ENCODE assay signal across 1 cellular context in the genomic region with DNA sequence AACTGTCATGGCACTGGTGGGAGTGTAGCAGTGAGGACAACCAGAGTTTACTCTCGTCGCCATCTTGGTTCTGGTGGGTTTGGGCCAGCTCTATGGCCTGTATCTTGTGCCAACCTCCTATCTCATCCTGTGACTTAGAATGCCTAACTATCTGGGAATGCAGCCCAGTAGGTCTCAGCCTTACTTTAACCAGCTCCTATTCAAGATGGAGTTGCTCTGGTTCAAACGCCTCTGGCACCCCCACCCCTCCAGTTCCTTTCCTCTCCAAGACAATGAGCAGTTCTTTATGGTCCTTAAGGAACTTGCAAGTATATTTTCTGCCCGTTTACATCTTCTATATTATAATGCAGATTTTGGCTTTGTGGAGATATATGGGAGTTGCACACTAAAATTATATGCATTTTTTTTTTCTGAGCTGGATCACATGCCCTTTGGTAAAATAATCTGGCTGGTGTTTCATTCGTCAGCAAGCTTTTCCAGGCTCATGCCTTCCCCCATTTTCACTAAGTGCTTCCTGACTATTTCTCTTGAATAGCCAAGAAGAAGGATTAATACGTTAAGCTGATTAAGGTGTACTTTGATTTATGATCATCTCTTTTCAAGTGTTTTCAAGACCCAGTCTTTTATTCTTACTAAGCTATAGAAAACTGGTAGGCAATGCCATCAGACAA.
TF ChIP-seq lines count a peak whose summit lies in the region.

No MANE protein-coding gene starts in this region.

TF ChIP-seq in K562, 482 proteins besides CTCF, POLR2A, EP300 and RAD21 (continued from another document and continues in another):
- TF ChIP-seq ZHX1 (conservative IDR thresholded peaks at IDR 0.05; ENCODE audit: low read length): no peak
- TF ChIP-seq, protein P1, sequence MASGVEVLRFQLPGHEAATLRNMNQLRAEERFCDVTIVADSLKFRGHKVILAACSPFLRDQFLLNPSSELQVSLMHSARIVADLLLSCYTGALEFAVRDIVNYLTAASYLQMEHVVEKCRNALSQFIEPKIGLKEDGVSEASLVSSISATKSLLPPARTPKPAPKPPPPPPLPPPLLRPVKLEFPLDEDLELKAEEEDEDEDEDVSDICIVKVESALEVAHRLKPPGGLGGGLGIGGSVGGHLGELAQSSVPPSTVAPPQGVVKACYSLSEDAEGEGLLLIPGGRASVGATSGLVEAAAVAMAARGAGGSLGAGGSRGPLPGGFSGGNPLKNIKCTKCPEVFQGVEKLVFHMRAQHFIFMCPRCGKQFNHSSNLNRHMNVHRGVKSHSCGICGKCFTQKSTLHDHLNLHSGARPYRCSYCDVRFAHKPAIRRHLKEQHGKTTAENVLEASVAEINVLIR (CRISPR knock-in tag; IDR thresholded peaks at IDR 0.05): peak; percentile 66; the same call in 1 of the 2 replicates
- no peak for TF ChIP-seq MYC (IDR thresholded peaks at IDR 0.05; ENCODE audit: low read depth, low read length)
- TF ChIP-seq MYC (CRISPR knock-in tag; IDR thresholded peaks at IDR 0.05; ENCODE audit: borderline replicate concordance, low read depth): 0 out of 2 replicates have a peak, but pooled peaks have one; percentile 43
- peak; percentile 89; the same call in 1 of the 2 replicates for TF ChIP-seq MECOM (CRISPR knock-in tag; IDR thresholded peaks at IDR 0.05)
- peak; percentile 40; the same call in 1 of the 2 replicates for TF ChIP-seq ZNF197 (CRISPR knock-in tag; IDR thresholded peaks at IDR 0.05; ENCODE audit: low read depth)
- no peak for TF ChIP-seq DNMT1 (IDR thresholded peaks at IDR 0.05)
- TF ChIP-seq, protein P2, sequence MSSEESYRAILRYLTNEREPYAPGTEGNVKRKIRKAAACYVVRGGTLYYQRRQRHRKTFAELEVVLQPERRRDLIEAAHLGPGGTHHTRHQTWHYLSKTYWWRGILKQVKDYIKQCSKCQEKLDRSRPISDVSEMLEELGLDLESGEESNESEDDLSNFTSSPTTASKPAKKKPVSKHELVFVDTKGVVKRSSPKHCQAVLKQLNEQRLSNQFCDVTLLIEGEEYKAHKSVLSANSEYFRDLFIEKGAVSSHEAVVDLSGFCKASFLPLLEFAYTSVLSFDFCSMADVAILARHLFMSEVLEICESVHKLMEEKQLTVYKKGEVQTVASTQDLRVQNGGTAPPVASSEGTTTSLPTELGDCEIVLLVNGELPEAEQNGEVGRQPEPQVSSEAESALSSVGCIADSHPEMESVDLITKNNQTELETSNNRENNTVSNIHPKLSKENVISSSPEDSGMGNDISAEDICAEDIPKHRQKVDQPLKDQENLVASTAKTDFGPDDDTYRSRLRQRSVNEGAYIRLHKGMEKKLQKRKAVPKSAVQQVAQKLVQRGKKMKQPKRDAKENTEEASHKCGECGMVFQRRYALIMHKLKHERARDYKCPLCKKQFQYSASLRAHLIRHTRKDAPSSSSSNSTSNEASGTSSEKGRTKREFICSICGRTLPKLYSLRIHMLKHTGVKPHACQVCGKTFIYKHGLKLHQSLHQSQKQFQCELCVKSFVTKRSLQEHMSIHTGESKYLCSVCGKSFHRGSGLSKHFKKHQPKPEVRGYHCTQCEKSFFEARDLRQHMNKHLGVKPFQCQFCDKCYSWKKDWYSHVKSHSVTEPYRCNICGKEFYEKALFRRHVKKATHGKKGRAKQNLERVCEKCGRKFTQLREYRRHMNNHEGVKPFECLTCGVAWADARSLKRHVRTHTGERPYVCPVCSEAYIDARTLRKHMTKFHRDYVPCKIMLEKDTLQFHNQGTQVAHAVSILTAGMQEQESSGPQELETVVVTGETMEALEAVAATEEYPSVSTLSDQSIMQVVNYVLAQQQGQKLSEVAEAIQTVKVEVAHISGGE (CRISPR knock-in tag; IDR thresholded peaks at IDR 0.05): peak in 1 of 3 experiments; percentile 56; a peak in 1 of 6 replicates
- no peak for TF ChIP-seq CGGBP1 (CRISPR knock-in tag; IDR thresholded peaks at IDR 0.05)
- no peak for TF ChIP-seq ZKSCAN1 (IDR thresholded peaks at IDR 0.05; ENCODE audit: low read depth, low read length)
- peak in 1 of 2 experiments; percentile 74; a peak in 2 of 4 replicates for TF ChIP-seq MAZ (CRISPR knock-in tag; conservative IDR thresholded peaks at IDR 0.05 in 1 of 2, IDR thresholded peaks at IDR 0.05 in 1 of 2)
- peak; percentile 91 for TF ChIP-seq MEF2D (tag; conservative IDR thresholded peaks at IDR 0.05; ENCODE audit: low read depth)
- peak; percentile 55; the same call in 1 of the 2 replicates for TF ChIP-seq ZNF134 (CRISPR knock-in tag; conservative IDR thresholded peaks at IDR 0.05)
- peak; percentile 88; the same call in 1 of the 2 replicates for TF ChIP-seq MTF1 (CRISPR knock-in tag; IDR thresholded peaks at IDR 0.05; ENCODE audit: borderline replicate concordance)
- TF ChIP-seq COPS2 (conservative IDR thresholded peaks at IDR 0.05): no peak
- 0 out of 2 replicates have a peak, but pooled peaks have one; percentile 39 for TF ChIP-seq ZNF79 (CRISPR knock-in tag; IDR thresholded peaks at IDR 0.05; ENCODE audit: low read depth)
- TF ChIP-seq ZNF551 (CRISPR knock-in tag; IDR thresholded peaks at IDR 0.05): no peak
- peak; percentile 77; the same call in 1 of the 2 replicates for TF ChIP-seq ZNF695 (CRISPR knock-in tag; IDR thresholded peaks at IDR 0.05)
- TF ChIP-seq ZNF644 (tag; IDR thresholded peaks at IDR 0.05; ENCODE audit: low read depth): peak; percentile 87; the same call in 1 of the 2 replicates
- peak; percentile 59; the same call in 1 of the 2 replicates for TF ChIP-seq ZNF165 (CRISPR knock-in tag; IDR thresholded peaks at IDR 0.05; ENCODE audit: borderline replicate concordance)
- TF ChIP-seq ATF7 (IDR thresholded peaks at IDR 0.05): no peak
- TF ChIP-seq KDM5B (IDR thresholded peaks at IDR 0.05; ENCODE audit: insufficient replicate concordance, low read depth, low read length): no peak
- TF ChIP-seq ZNF583 (CRISPR knock-in tag; IDR thresholded peaks at IDR 0.05): peak; percentile 97
- TF ChIP-seq ZNF76 (CRISPR knock-in tag; IDR thresholded peaks at IDR 0.05; ENCODE audit: borderline replicate concordance): peak; percentile 88; the same call in 1 of the 2 replicates
- no peak for TF ChIP-seq YBX1 (IDR thresholded peaks at IDR 0.05)
- TF ChIP-seq PTRF (tag; IDR thresholded peaks at IDR 0.05): peak; percentile 90
- no peak for TF ChIP-seq BACH1 (tag; IDR thresholded peaks at IDR 0.05)
- 0 out of 2 replicates have a peak, but pooled peaks have one; percentile 47 for TF ChIP-seq ZNF561 (CRISPR knock-in tag; conservative IDR thresholded peaks at IDR 0.05)
- TF ChIP-seq VEZF1 (CRISPR knock-in tag; IDR thresholded peaks at IDR 0.05): no peak
- peak; percentile 98 for TF ChIP-seq DMBX1 (CRISPR knock-in tag; IDR thresholded peaks at IDR 0.05; ENCODE audit: borderline replicate concordance)
- no peak for TF ChIP-seq ZC3H8 (IDR thresholded peaks at IDR 0.05)
- TF ChIP-seq, protein P3, sequence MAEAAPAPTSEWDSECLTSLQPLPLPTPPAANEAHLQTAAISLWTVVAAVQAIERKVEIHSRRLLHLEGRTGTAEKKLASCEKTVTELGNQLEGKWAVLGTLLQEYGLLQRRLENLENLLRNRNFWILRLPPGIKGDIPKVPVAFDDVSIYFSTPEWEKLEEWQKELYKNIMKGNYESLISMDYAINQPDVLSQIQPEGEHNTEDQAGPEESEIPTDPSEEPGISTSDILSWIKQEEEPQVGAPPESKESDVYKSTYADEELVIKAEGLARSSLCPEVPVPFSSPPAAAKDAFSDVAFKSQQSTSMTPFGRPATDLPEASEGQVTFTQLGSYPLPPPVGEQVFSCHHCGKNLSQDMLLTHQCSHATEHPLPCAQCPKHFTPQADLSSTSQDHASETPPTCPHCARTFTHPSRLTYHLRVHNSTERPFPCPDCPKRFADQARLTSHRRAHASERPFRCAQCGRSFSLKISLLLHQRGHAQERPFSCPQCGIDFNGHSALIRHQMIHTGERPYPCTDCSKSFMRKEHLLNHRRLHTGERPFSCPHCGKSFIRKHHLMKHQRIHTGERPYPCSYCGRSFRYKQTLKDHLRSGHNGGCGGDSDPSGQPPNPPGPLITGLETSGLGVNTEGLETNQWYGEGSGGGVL (CRISPR knock-in tag; IDR thresholded peaks at IDR 0.05): peak; percentile 85
- TF ChIP-seq ERF (CRISPR knock-in tag; IDR thresholded peaks at IDR 0.05): peak; percentile 81; the same call in 1 of the 2 replicates
- peak; percentile 15; the same call in 1 of the 2 replicates for TF ChIP-seq MAFG (tag; conservative IDR thresholded peaks at IDR 0.05)
- TF ChIP-seq ZBTB9 (CRISPR knock-in tag; IDR thresholded peaks at IDR 0.05): peak; percentile 85
- TF ChIP-seq TAF9B (IDR thresholded peaks at IDR 0.05; ENCODE audit: partially characterized antibody): no peak
- TF ChIP-seq, protein P4, sequence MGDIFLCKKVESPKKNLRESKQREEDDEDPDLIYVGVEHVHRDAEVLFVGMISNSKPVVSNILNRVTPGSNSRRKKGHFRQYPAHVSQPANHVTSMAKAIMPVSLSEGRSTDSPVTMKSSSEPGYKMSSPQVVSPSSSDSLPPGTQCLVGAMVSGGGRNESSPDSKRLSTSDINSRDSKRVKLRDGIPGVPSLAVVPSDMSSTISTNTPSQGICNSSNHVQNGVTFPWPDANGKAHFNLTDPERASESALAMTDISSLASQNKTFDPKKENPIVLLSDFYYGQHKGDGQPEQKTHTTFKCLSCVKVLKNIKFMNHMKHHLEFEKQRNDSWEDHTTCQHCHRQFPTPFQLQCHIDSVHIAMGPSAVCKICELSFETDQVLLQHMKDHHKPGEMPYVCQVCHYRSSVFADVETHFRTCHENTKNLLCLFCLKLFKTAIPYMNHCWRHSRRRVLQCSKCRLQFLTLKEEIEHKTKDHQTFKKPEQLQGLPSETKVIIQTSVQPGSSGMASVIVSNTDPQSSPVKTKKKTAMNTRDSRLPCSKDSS (IDR thresholded peaks at IDR 0.05; ENCODE audit: low read depth, partially characterized antibody): no peak
- 0 out of 2 replicates have a peak, but pooled peaks have one; percentile 75 for TF ChIP-seq ZNF696 (CRISPR knock-in tag; conservative IDR thresholded peaks at IDR 0.05)
- peak; percentile 51; the same call in 1 of the 2 replicates for TF ChIP-seq ILK (tag; IDR thresholded peaks at IDR 0.05; ENCODE audit: borderline replicate concordance, low read depth)
- TF ChIP-seq NELFE (IDR thresholded peaks at IDR 0.05; ENCODE audit: insufficient read depth, insufficient read length): no peak
- TF ChIP-seq, protein P5, sequence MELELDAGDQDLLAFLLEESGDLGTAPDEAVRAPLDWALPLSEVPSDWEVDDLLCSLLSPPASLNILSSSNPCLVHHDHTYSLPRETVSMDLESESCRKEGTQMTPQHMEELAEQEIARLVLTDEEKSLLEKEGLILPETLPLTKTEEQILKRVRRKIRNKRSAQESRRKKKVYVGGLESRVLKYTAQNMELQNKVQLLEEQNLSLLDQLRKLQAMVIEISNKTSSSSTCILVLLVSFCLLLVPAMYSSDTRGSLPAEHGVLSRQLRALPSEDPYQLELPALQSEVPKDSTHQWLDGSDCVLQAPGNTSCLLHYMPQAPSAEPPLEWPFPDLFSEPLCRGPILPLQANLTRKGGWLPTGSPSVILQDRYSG (tag; conservative IDR thresholded peaks at IDR 0.05; ENCODE audit: low read depth): peak; percentile 92
- peak; percentile 96 for TF ChIP-seq ZNF311 (CRISPR knock-in tag; IDR thresholded peaks at IDR 0.05)
